ENCODE assay signal across 14 cellular contexts in genomic region chr2:197495433-197496134, GRCh38. TPM values are rescaled to one million over a fixed set of nuclear protein-coding genes. Genes with fewer than 3 reads are reported as not detected.
DNase-seq lines count a peak whose midpoint lies in the region; ATAC-seq and TF ChIP-seq lines count a peak whose summit lies in the region.
"Had no signal": no experiment of that assay in that cellular context is flagged by ENCODE, and none has a peak within 500 bp of the region (broad histone marks: within the 10 kb centered on the region; RNA-seq: fewer than 3 reads in every experiment).

No MANE protein-coding gene starts in this region.

- WGBS in lower leg skin, 2 donors, result 87 to 89% methylated on average over 2 of the region's 2 CpGs

- peaks cover 0 to 13% of the 10 kb centered on the region in 2 donors for H3K4me1 ChIP-seq in breast epithelium

- H3K4me1 Mint-ChIP-seq in MCF 10A (ENCODE audit: insufficient read depth, unreplicated experiment), result peaks cover 11% of the 10 kb centered on the region
- peaks cover 40% of the 10 kb centered on the region for H3K4me1 Mint-ChIP-seq in activated naive CD8-positive, alpha-beta T cell treated with anti-CD3 and anti-CD28 coated beads, Interleukin-2, amount 10 ng/mL, durations not matched to agents 7 days and 5 days
- peaks cover 25% of the 10 kb centered on the region for H3K4me1 Mint-ChIP-seq in stimulated activated effector memory CD8-positive, alpha-beta T cell treated with anti-CD3 and anti-CD28 coated beads, Interleukin-12 subunit alpha, Interleukin-12 subunit beta, amount 100 ng/mL, for 72 hours

- CTCF ChIA-PET in MCF 10A (lab: Yijun Ruan, JAX), result interaction anchor here (0.5 to 1.4 kb wide), 3 partner anchors 18 to 205 kb away, joined by 3 to 4 read pairs (median 3); no protein-coding TSS in a partner anchor

- TF ChIP-seq CTCF in MCF 10A (IDR thresholded peaks at IDR 0.05; ENCODE audit: unreplicated experiment) (no peak), breast epithelium (IDR thresholded peaks at IDR 0.05) (no peak), lower leg skin (IDR thresholded peaks at IDR 0.05) (no peak)

- peak overlapping the region; percentile 89 for H3K4me3 Mint-ChIP-seq in MCF 10A (ENCODE audit: unreplicated experiment)
- H3K4me3 Mint-ChIP-seq in activated naive CD8-positive, alpha-beta T cell treated with anti-CD3 and anti-CD28 coated beads, Interleukin-2, amount 10 ng/mL, durations not matched to agents 7 days and 5 days, result peak overlapping the region; percentile 91
- peak overlapping the region; percentile 83 for H3K4me3 Mint-ChIP-seq in stimulated activated effector memory CD8-positive, alpha-beta T cell treated with anti-CD3 and anti-CD28 coated beads, Interleukin-12 subunit alpha, Interleukin-12 subunit beta, amount 100 ng/mL, for 72 hours

- DNase-seq in MCF 10A (ENCODE audit: unreplicated experiment) (no peak), breast epithelium (ENCODE audit: low spot score in 2 of 2) (no peak), MG63 (no peak), lower leg skin (ENCODE audit: low spot score in 2 of 2) (no peak), amygdala (lab: John Stamatoyannopoulos, UW) (no peak), germinal center (ENCODE audit: low spot score) (no peak)
- DNase-seq in activated naive CD8-positive, alpha-beta T cell treated with anti-CD3 and anti-CD28 coated beads, Interleukin-2, amount 10 ng/mL, durations not matched to agents 7 days and 5 days, result no peak
- peak in 1 of 2 donors; percentile 46 for DNase-seq in stimulated activated effector memory CD8-positive, alpha-beta T cell treated with anti-CD3 and anti-CD28 coated beads, Interleukin-12 subunit alpha, Interleukin-12 subunit beta, amount 100 ng/mL, for 72 hours (ENCODE audit: low spot score in 2 of 2)
- DNase-seq: activated gamma-delta T cell treated with Interleukin-2 at 50 U/mL for 16 hours; H7; head of caudate nucleus; NK-92 treated with Interleukin-12 subunit alpha and Interleukin-12 subunit beta, amount 100 ng/mL, for 24 hours; retina; uterus had no signal

- no peaks in the 10 kb centered on the region for H3K9me3 ChIP-seq in breast epithelium
- no peaks in the 10 kb centered on the region for H3K9me3 ChIP-seq in MG63
- H3K9me3 ChIP-seq: uterus had no signal

- H3K27me3 Mint-ChIP-seq in MCF 10A (ENCODE audit: insufficient read depth, unreplicated experiment), result no peaks in the 10 kb centered on the region
- no peaks in the 10 kb centered on the region for H3K27me3 Mint-ChIP-seq in activated naive CD8-positive, alpha-beta T cell treated with anti-CD3 and anti-CD28 coated beads, Interleukin-2, amount 10 ng/mL, durations not matched to agents 7 days and 5 days

- H3K4me3 ChIP-seq in breast epithelium, result no peak overlapping the region
- peak overlapping the region; percentile 79 for H3K4me3 ChIP-seq in MG63
- no peak overlapping the region for H3K4me3 ChIP-seq in lower leg skin (ENCODE audit: low read depth, poor library complexity, severe bottlenecking)
- H3K4me3 ChIP-seq: uterus had no signal

- no peak overlapping the region for H3K27ac Mint-ChIP-seq in MCF 10A (ENCODE audit: low read depth, unreplicated experiment)
- H3K27ac Mint-ChIP-seq in activated naive CD8-positive, alpha-beta T cell treated with anti-CD3 and anti-CD28 coated beads, Interleukin-2, amount 10 ng/mL, durations not matched to agents 7 days and 5 days, result no peak overlapping the region
- peak overlapping the region; percentile 90 for H3K27ac Mint-ChIP-seq in stimulated activated effector memory CD8-positive, alpha-beta T cell treated with anti-CD3 and anti-CD28 coated beads, Interleukin-12 subunit alpha, Interleukin-12 subunit beta, amount 100 ng/mL, for 72 hours

- H3K27me3 ChIP-seq in breast epithelium, result no peaks in the 10 kb centered on the region
- no peaks in the 10 kb centered on the region for H3K27me3 ChIP-seq in MG63
- H3K27me3 ChIP-seq: uterus had no signal

- H3K36me3 ChIP-seq in breast epithelium (no peaks in the 10 kb centered on the region), MG63 (peaks cover 90% of the 10 kb centered on the region)
- H3K36me3 ChIP-seq: uterus had no signal

- no peaks in the 10 kb centered on the region for H3K9me3 Mint-ChIP-seq in MCF 10A (ENCODE audit: unreplicated experiment)
- H3K9me3 Mint-ChIP-seq in activated naive CD8-positive, alpha-beta T cell treated with anti-CD3 and anti-CD28 coated beads, Interleukin-2, amount 10 ng/mL, durations not matched to agents 7 days and 5 days, result no peaks in the 10 kb centered on the region
- no peaks in the 10 kb centered on the region for H3K9me3 Mint-ChIP-seq in stimulated activated effector memory CD8-positive, alpha-beta T cell treated with anti-CD3 and anti-CD28 coated beads, Interleukin-12 subunit alpha, Interleukin-12 subunit beta, amount 100 ng/mL, for 72 hours

- intact Hi-C loops in MCF 10A (cut with micrococcal nuclease) (loop anchor here (5.0 kb wide), 1 partner anchor 43 kb away; the partner anchor contains the start of gene COQ10B), breast epithelium (cut with DNase I; ENCODE audit: low total_unique reads) (loop anchor here (5.0 kb wide), 1 partner anchor 1967 kb away; no protein-coding TSS in a partner anchor), lower leg skin (cut with DNase I; ENCODE audit: low total_unique reads) (loop anchor here (10.0 kb wide), 1 partner anchor 209 kb away; the partner anchor contains the start of gene MARS2)

- H3K36me3 Mint-ChIP-seq in MCF 10A (ENCODE audit: insufficient read depth, unreplicated experiment), result peaks cover 91% of the 10 kb centered on the region
- H3K36me3 Mint-ChIP-seq in activated naive CD8-positive, alpha-beta T cell treated with anti-CD3 and anti-CD28 coated beads, Interleukin-2, amount 10 ng/mL, durations not matched to agents 7 days and 5 days, result peaks cover 52% of the 10 kb centered on the region
- H3K36me3 Mint-ChIP-seq in stimulated activated effector memory CD8-positive, alpha-beta T cell treated with anti-CD3 and anti-CD28 coated beads, Interleukin-12 subunit alpha, Interleukin-12 subunit beta, amount 100 ng/mL, for 72 hours, result peaks cover 100% of the 10 kb centered on the region

- ATAC-seq in activated naive CD8-positive, alpha-beta T cell treated with anti-CD3 and anti-CD28 coated beads, Interleukin-2, amount 10 ng/mL, durations not matched to agents 7 days and 5 days (ENCODE audit: low read depth), result no peak
- ATAC-seq in stimulated activated effector memory CD8-positive, alpha-beta T cell treated with anti-CD3 and anti-CD28 coated beads, Interleukin-12 subunit alpha, Interleukin-12 subunit beta, amount 100 ng/mL, for 72 hours, result no peak

- no peak overlapping the region for H3K27ac ChIP-seq in breast epithelium
- H3K27ac ChIP-seq: uterus had no signal

- BruUV-seq in MCF 10A (replicated peaks; lab: Mats Ljungman, UMichigan), result no TSS peak

- POLR2A ChIA-PET in MCF 10A (lab: Yijun Ruan, JAX), result interaction anchor here (0.6 to 8.0 kb wide), 9 partner anchors 13 to 104 kb away, joined by 3 to 135 read pairs (median 4); partner anchors contain the start of genes COQ10B, MOB4 and SF3B1
- POLR2A ChIA-PET in activated naive CD8-positive, alpha-beta T cell treated with anti-CD3 and anti-CD28 coated beads, Interleukin-2, amount 10 ng/mL, durations not matched to agents 7 days and 5 days (lab: Charles Lee), result interaction anchor here (0.6 to 2.8 kb wide), 5 partner anchors 20 to 61 kb away, joined by 3 to 12 read pairs (median 5); partner anchors contain the start of genes COQ10B, MOB4 and SF3B1

- TF ChIP-seq POLR2A in breast epithelium (IDR thresholded peaks at IDR 0.05) (no peak), lower leg skin (IDR thresholded peaks at IDR 0.05) (no peak)

RNA-seq across cellular contexts. Expression of gene HSPD1, which starts 4.1 kb away (rescaled TPM):
- total RNA-seq in MCF 10A (2022) (681 and 693 TPM in 2 replicates), breast epithelium (100 to 1,000 TPM; 108 to 227 (median 205) TPM), lower leg skin (100 to 1,000 TPM in 1 of 4 donors, 10 to 100 TPM in 3; 74.7 to 104 (median 88.9) TPM)
- total RNA-seq in MG63 (2014; rRNA removed; shearing (Covaris generic); ENCODE audit: low replicate concordance), result 130 and 166 TPM in 2 replicates
- 100 to 1,000 TPM; 190 to 195 TPM for total RNA-seq in activated naive CD8-positive, alpha-beta T cell treated with anti-CD3 and anti-CD28 coated beads, Interleukin-2, amount 10 ng/mL, durations not matched to agents 7 days and 5 days

RNA-seq across cellular contexts. Expression of gene HSPE1, which starts 4.6 kb away (rescaled TPM):
- total RNA-seq in MCF 10A (2022), result 80.0 and 95.2 TPM in 2 replicates
- 100 to 1,000 TPM in 2 of 3 donors, 10 to 100 TPM in 1; 74.9 to 170 (median 124) TPM for total RNA-seq in breast epithelium
- total RNA-seq in MG63 (2014; rRNA removed; shearing (Covaris generic); ENCODE audit: low replicate concordance), result 135 and 172 TPM in 2 replicates
- 10 to 100 TPM; 92.1 to 94.3 TPM for total RNA-seq in activated naive CD8-positive, alpha-beta T cell treated with anti-CD3 and anti-CD28 coated beads, Interleukin-2, amount 10 ng/mL, durations not matched to agents 7 days and 5 days
- total RNA-seq in lower leg skin, result 10 to 100 TPM; 39.3 to 70.3 (median 50.7) TPM

RNA-seq across cellular contexts. Expression of gene MOB4, which starts 20.3 kb away (rescaled TPM):
- total RNA-seq in MCF 10A (2022) (15.6 and 20.5 TPM in 2 replicates), breast epithelium (10 to 100 TPM; 20.6 to 34.7 (median 34.2) TPM), lower leg skin (10 to 100 TPM; 22.6 to 31.2 (median 25.0) TPM)
- total RNA-seq in MG63 (2014; rRNA removed; shearing (Covaris generic); ENCODE audit: low replicate concordance), result 22.0 and 50.9 TPM in 2 replicates
- 10 to 100 TPM; 17.2 to 18.1 TPM for total RNA-seq in activated naive CD8-positive, alpha-beta T cell treated with anti-CD3 and anti-CD28 coated beads, Interleukin-2, amount 10 ng/mL, durations not matched to agents 7 days and 5 days

RNA-seq across cellular contexts. Expression of gene COQ10B, which starts 42.2 kb away (rescaled TPM):
- total RNA-seq in MCF 10A (2022) (21.3 and 22.8 TPM in 2 replicates), breast epithelium (10 to 100 TPM; 30.7 to 34.4 (median 32.8) TPM), lower leg skin (10 to 100 TPM; 21.5 to 28.1 (median 27.1) TPM)
- total RNA-seq in MG63 (2014; rRNA removed; shearing (Covaris generic); ENCODE audit: low replicate concordance), result 28.5 and 41.3 TPM in 2 replicates
- total RNA-seq in activated naive CD8-positive, alpha-beta T cell treated with anti-CD3 and anti-CD28 coated beads, Interleukin-2, amount 10 ng/mL, durations not matched to agents 7 days and 5 days, result 10 to 100 TPM; 24.8 to 25.2 TPM
